8 cellular contexts compared by ENCODE assay signal in the genomic region with DNA sequence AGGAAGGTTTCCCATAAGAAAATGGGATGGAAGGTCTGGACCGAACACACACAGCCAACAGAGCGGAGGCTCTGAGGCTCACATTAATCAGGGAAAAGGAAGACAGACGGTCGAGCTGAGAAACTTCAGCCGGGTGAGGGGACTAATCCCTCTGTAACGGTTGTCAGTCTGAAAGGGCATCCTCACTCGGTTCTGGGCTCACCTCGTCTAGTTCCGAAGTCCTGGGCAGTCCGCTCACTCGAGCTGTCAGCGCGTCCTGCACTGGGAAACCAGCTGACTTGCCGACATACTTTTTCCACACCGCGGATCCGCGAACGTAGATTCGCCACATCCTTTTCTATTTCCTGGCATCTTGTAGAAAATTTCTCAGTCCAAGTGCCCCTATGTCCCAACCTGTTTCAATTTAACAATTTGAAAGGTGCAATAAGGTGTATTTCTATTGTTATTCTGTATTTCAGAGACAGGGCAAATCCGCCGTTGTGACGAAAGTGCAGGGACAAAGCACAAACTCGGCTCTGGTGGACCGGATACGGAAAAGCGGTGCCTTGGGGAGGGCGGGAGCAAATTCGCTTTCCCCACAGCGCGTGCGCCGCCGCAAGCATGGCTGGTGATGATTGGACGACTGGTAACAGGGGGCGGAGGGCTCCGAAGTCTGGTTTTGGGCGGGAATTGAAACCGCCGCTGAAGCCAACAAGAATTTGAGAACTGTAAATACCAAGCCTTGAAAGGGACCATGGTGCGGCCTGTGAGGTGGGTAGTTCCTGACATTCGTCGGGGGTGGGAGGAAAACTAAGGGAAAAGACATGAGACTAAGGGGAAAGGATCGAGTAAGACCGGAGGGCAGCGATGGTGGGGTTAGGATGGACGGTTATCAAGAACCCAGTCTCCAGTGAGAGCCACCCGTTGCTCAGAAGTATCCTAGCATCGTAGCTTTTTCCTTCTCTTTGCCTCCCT. TPM values are rescaled to one million over a fixed set of nuclear protein-coding genes. Genes with fewer than 3 reads are reported as not detected.
DNase-seq lines count a peak whose midpoint lies in the region; ATAC-seq, FAIRE-seq and TF ChIP-seq lines count a peak whose summit lies in the region.

A gene with protein sequence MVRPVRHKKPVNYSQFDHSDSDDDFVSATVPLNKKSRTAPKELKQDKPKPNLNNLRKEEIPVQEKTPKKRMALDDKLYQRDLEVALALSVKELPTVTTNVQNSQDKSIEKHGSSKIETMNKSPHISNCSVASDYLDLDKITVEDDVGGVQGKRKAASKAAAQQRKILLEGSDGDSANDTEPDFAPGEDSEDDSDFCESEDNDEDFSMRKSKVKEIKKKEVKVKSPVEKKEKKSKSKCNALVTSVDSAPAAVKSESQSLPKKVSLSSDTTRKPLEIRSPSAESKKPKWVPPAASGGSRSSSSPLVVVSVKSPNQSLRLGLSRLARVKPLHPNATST (plus strand): TSS at position 684 of the 954 bp plus-strand sequence. CDS start 50 bp downstream, at position 734.

- H3K9me1 ChIP-seq in endothelial cell of umbilical vein (replicated peaks; ENCODE audit: control insufficient read depth, extremely low read depth, insufficient read depth, low read length): no peaks in the 10 kb centered on the region

- FAIRE-seq in endothelial cell of umbilical vein (lab: Jason Lieb, UNC): peak; percentile 92

- peak; percentile 18 for TF ChIP-seq POLR2A in endothelial cell of umbilical vein (IDR thresholded peaks at IDR 0.05; ENCODE audit: low read depth, low read length)

- CTCF ChIA-PET in OCI-LY7 (lab: Charles Lee; ENCODE audit: unreplicated experiment): no interaction called here
- CTCF ChIA-PET in endothelial cell of umbilical vein (lab: Charles Lee): interaction anchor here (0.7 to 1.4 kb wide), 4 partner anchors 11 to 261 kb away, joined by 3 to 6 read pairs (median 3); no protein-coding TSS in a partner anchor

- intact Hi-C loops in OCI-LY7 (cut with micrococcal nuclease; ENCODE audit: unreplicated experiment) (loop anchor here (1.0 to 5.0 kb wide), 4 partner anchors 66 to 289 kb away; a partner anchor contains a TSS), endothelial cell of umbilical vein (cut with micrococcal nuclease) (loop anchor here (1.0 to 5.0 kb wide), 4 partner anchors 66 to 666 kb away; a partner anchor contains a TSS)

- peak within 1 kb of the TSS; percentile 82 for H3K4me2 ChIP-seq in OCI-LY7 (ENCODE audit: low read length)
- H3K4me2 ChIP-seq in endothelial cell of umbilical vein (ENCODE audit: insufficient read depth, low read length): peak within 1 kb of the TSS; percentile 97

- no peaks in the 10 kb centered on the region for H3K27me3 ChIP-seq in endothelial cell of umbilical vein (ENCODE audit: control insufficient read depth in 2 of 2, insufficient read depth in 2 of 2, low read length in 2 of 2)

- no TSS peak for BruUV-seq in OCI-LY7 (replicated peaks; lab: Mats Ljungman, UMichigan)
- BruUV-seq in endothelial cell of umbilical vein (replicated peaks; lab: Mats Ljungman, UMichigan): no TSS peak

- H3K4me3 ChIP-seq in OCI-LY7 (ENCODE audit: low read depth, low read length, poor library complexity, severe bottlenecking) (peak within 1 kb of the TSS; percentile 93), endothelial cell of umbilical vein (replicated peaks in 1 of 3; ENCODE audit: insufficient read depth in 1 of 3, low read depth in 1 of 3, low read length in 3 of 3) (peak within 1 kb of the TSS; percentile 76 to 99 (median 97))

- ATAC-seq in GM21526 (IDR thresholded peaks at IDR 0.05; ENCODE audit: low FRiP score, unreplicated experiment): peak; percentile 74

- peak within 1 kb of the TSS; percentile 70; the same call in 1 of the 2 replicates for H2AFZ ChIP-seq in OCI-LY7 (ENCODE audit: low read length)
- H2AFZ ChIP-seq in endothelial cell of umbilical vein (ENCODE audit: low read depth, low read length): peak within 1 kb of the TSS; percentile 95

- peak within 1 kb of the TSS; percentile 100 for H3K9ac ChIP-seq in endothelial cell of umbilical vein (replicated peaks; ENCODE audit: extremely low read depth, insufficient read depth, low read length)

- H3K27ac ChIP-seq in OCI-LY7 (ENCODE audit: low read depth, low read length, poor library complexity, severe bottlenecking): peak within 1 kb of the TSS; percentile 82
- peak within 1 kb of the TSS; percentile 98 for H3K27ac ChIP-seq in endothelial cell of umbilical vein (ENCODE audit: insufficient read depth, low read depth, low read length)

- H3K36me3 ChIP-seq in OCI-LY7 (ENCODE audit: insufficient read depth, low read length) (peaks cover 38% of the 10 kb centered on the region), endothelial cell of umbilical vein (ENCODE audit: control insufficient read depth in 2 of 2, extremely low read depth in 1 of 2, insufficient read depth in 2 of 2, low read length in 2 of 2) (peaks cover 0 to 6% of the 10 kb centered on the region in 2 experiments)

- H3K4me1 ChIP-seq in OCI-LY7 (ENCODE audit: insufficient read depth, low read length, poor library complexity, severe bottlenecking): peaks cover 62% of the 10 kb centered on the region
- H3K4me1 ChIP-seq in endothelial cell of umbilical vein (ENCODE audit: control insufficient read depth, extremely low read depth, insufficient read depth, low read length): peaks cover 23% of the 10 kb centered on the region

- H3K79me2 ChIP-seq in OCI-LY7 (ENCODE audit: insufficient read depth, low read depth, low read length) (peaks cover 75% of the 10 kb centered on the region), endothelial cell of umbilical vein (ENCODE audit: control insufficient read depth, insufficient read depth, low read length) (peaks cover 44% of the 10 kb centered on the region)

- H3K9me3 ChIP-seq in OCI-LY7 (ENCODE audit: low read length): no peaks in the 10 kb centered on the region
- H3K9me3 ChIP-seq in endothelial cell of umbilical vein (replicated peaks; ENCODE audit: control insufficient read depth, insufficient read depth, low read length): no peaks in the 10 kb centered on the region

- POLR2A ChIA-PET in OCI-LY7 (lab: Charles Lee): no interaction called here
- POLR2A ChIA-PET in endothelial cell of umbilical vein (lab: Charles Lee): no interaction called here

- dilution Hi-C loops in endothelial cell of umbilical vein (cut with MboI; ENCODE audit: extremely low pct_ligation_motif_present, low sequenced_read_pairs): no loop called here

- peaks cover 12% of the 10 kb centered on the region; the same call in 1 of the 2 replicates for H4K20me1 ChIP-seq in OCI-LY7 (ENCODE audit: insufficient read depth, low read length)
- no peaks in the 10 kb centered on the region for H4K20me1 ChIP-seq in endothelial cell of umbilical vein (replicated peaks; ENCODE audit: control insufficient read depth, extremely low read depth, insufficient read depth, low read length)

- H3K9me2 ChIP-seq in OCI-LY7 (ENCODE audit: insufficient read depth, low read length): no peaks in the 10 kb centered on the region

- no peak for TF ChIP-seq CTCF in OCI-LY7 (conservative IDR thresholded peaks at IDR 0.05; ENCODE audit: low read length)
- no peak for TF ChIP-seq CTCF in endothelial cell of umbilical vein (IDR thresholded peaks at IDR 0.05; ENCODE audit: extremely low read depth in 1 of 2, insufficient read depth in 1 of 2, low read depth in 1 of 2, low read length in 2 of 2)

- DNase-seq in D341Med (ENCODE audit: low spot score) (peak; percentile 98), HuH-7.5 (ENCODE audit: low spot score) (peak; percentile 68), OCI-LY7 (ENCODE audit: low spot score) (peak; percentile 98), activated T-cell treated with anti-CD3 and anti-CD28 coated beads for 1 hour (ENCODE audit: low read depth) (peak; percentile 94), endothelial cell of umbilical vein (ENCODE audit: low read depth, low spot score) (peak; percentile 98), midbrain (lab: John Stamatoyannopoulos, UW) (peak; percentile 97)
- peak; percentile 89 to 91 for DNase-seq in stimulated activated CD8-positive, alpha-beta memory T cell treated with anti-CD3 and anti-CD28 coated beads, Interleukin-2, amount 100 ng/mL, for 1 hour (ENCODE audit: low read depth in 2 of 2)

TF ChIP-seq in endothelial cell of umbilical vein, 7 proteins besides CTCF, POLR2A, EP300 and RAD21:
- TF ChIP-seq JUN (IDR thresholded peaks at IDR 0.05; ENCODE audit: borderline replicate concordance, insufficient read depth, insufficient read length, low read depth): no peak
- peak; percentile 25 for TF ChIP-seq MYC (IDR thresholded peaks at IDR 0.05; ENCODE audit: low read depth, low read length)
- TF ChIP-seq POLR2AphosphoS5 (IDR thresholded peaks at IDR 0.05; ENCODE audit: insufficient read depth, low read depth, low read length): no peak
- TF ChIP-seq FOS (IDR thresholded peaks at IDR 0.05; ENCODE audit: borderline replicate concordance, insufficient read depth, low read length): no peak
- TF ChIP-seq, protein P1, sequence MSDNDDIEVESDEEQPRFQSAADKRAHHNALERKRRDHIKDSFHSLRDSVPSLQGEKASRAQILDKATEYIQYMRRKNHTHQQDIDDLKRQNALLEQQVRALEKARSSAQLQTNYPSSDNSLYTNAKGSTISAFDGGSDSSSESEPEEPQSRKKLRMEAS (IDR thresholded peaks at IDR 0.05; ENCODE audit: insufficient read depth, insufficient read length): peak; percentile 45
- no peak for TF ChIP-seq GATA2 (IDR thresholded peaks at IDR 0.05; ENCODE audit: insufficient read depth, insufficient read length, low read depth, low read length)
- no peak for TF ChIP-seq EZH2 (IDR thresholded peaks at IDR 0.05; ENCODE audit: borderline replicate concordance, low read depth, low read length, severe bottlenecking)

RNA-seq across cellular contexts. Expression of the gene that starts here (rescaled TPM):
- 81.3 and 98.6 TPM in 2 replicates for total RNA-seq in OCI-LY7 (2014; rRNA removed; shearing (Covaris generic))
- 69.2 and 86.0 TPM in 2 replicates for total RNA-seq in OCI-LY7 (2022)
- 23.1 and 23.4 TPM in 2 replicates for total RNA-seq in endothelial cell of umbilical vein
- 5.2 and 9.0 TPM in 2 replicates for polyA plus RNA-seq in endothelial cell of umbilical vein
- 11.0 and 14.4 TPM in 2 replicates for polyA plus RNA-seq in endothelial cell of umbilical vein (2011; cell fraction: cytosol; rRNA removed)
- 17.9 and 38.4 TPM in 2 replicates for polyA plus RNA-seq in endothelial cell of umbilical vein (2011; cell fraction: nucleus; rRNA removed)
- polyA plus RNA-seq in endothelial cell of umbilical vein (2012): 9.6 and 20.0 TPM in 2 replicates
- 3.0 and 5.5 TPM in 2 replicates for polyA minus RNA-seq in endothelial cell of umbilical vein
- polyA minus RNA-seq in endothelial cell of umbilical vein (2011; cell fraction: cytosol; rRNA and poly(A)+ RNA removed): 12.2 TPM
- 8.2 and 14.4 TPM in 2 replicates for polyA minus RNA-seq in endothelial cell of umbilical vein (2011; cell fraction: nucleus; rRNA and poly(A)+ RNA removed)

Comparison
In these comparisons a context has a peak if more than half of its experiments do, and no peak if none do; other contexts are left out.
1. Peak in every context shown above with its lines: DNase-seq, ATAC-seq, H3K4me3 ChIP-seq and H3K27ac ChIP-seq.